11 cellular contexts compared by ENCODE assay signal in genomic region chr19:19113040-19113541, GRCh38. TPM values are rescaled to one million over a fixed set of nuclear protein-coding genes. Genes with fewer than 3 reads are reported as not detected.
DNase-seq lines count a peak whose midpoint lies in the region; ATAC-seq, FAIRE-seq and TF ChIP-seq lines count a peak whose summit lies in the region.
"Had no signal": no experiment of that assay in that cellular context is flagged by ENCODE, and none has a peak within 500 bp of the region (broad histone marks: within the 10 kb centered on the region; RNA-seq: fewer than 3 reads in every experiment).

No MANE protein-coding gene starts in this region.

- TF ChIP-seq CTCF in epithelial cell of proximal tubule (conservative IDR thresholded peaks at IDR 0.05; ENCODE audit: low read depth, low read length), result peak; percentile 36

- H3K4me3 ChIP-seq in epithelial cell of proximal tubule (ENCODE audit: low read depth, low read length), result no peak overlapping the region

- H3K9me3 Mint-ChIP-seq in activated CD4-positive, alpha-beta T cell treated with anti-CD3 and anti-CD28 coated beads for 36 hours (ENCODE audit: low read depth), result no peaks in the 10 kb centered on the region
- H3K9me3 Mint-ChIP-seq in activated CD4-positive, alpha-beta T cell treated with anti-CD3 and anti-CD28 coated beads, Interleukin-2, amount 10 ng/mL, durations not matched to agents 24 days and 14 days, result no peaks in the 10 kb centered on the region

- intact Hi-C loops in activated CD4-positive, alpha-beta T cell treated with anti-CD3 and anti-CD28 coated beads for 36 hours (cut with DNase I, micrococcal nuclease), result loop anchor here in 1 of 2 experiments (5.0 kb wide), 1 partner anchor 61 kb away; no protein-coding TSS in a partner anchor
- intact Hi-C loops in activated CD4-positive, alpha-beta T cell treated with anti-CD3 and anti-CD28 coated beads, Interleukin-2, amount 10 ng/mL, durations not matched to agents 24 days and 14 days (cut with micrococcal nuclease), result no loop called here

- no peak for FAIRE-seq in GM19239 (lab: Jason Lieb, UNC)
- FAIRE-seq: endometrium had no signal

- peak overlapping the region; percentile 44 for H3K27ac ChIP-seq in temporal lobe (ENCODE audit: low read depth, low read length)
- H3K27ac ChIP-seq: parathyroid adenoma had no signal

- peak; percentile 21 for DNase-seq in activated CD4-positive, alpha-beta T cell treated with anti-CD3 and anti-CD28 coated beads for 36 hours
- no peak for DNase-seq in activated CD4-positive, alpha-beta T cell treated with anti-CD3 and anti-CD28 coated beads, Interleukin-2, amount 10 ng/mL, durations not matched to agents 24 days and 14 days
- DNase-seq in OCI-M1 (lab: John Stamatoyannopoulos, UW) (peak; percentile 39), epithelial cell of proximal tubule (ENCODE audit: low read depth) (no peak), GM19239 (ENCODE audit: insufficient read length, low spot score) (no peak), NCI-H2107 treated with DMSO at 0.1 percent for 48 hours (lab: John Stamatoyannopoulos, UW; ENCODE audit: unreplicated experiment) (no peak)
- DNase-seq: activated CD4-positive, alpha-beta T cell treated with anti-CD3 and anti-CD28 coated beads for 4 hours had no signal

- H3K4me1 Mint-ChIP-seq in activated CD4-positive, alpha-beta T cell treated with anti-CD3 and anti-CD28 coated beads for 36 hours, result peaks cover 2% of the 10 kb centered on the region
- H3K4me1 Mint-ChIP-seq in activated CD4-positive, alpha-beta T cell treated with anti-CD3 and anti-CD28 coated beads, Interleukin-2, amount 10 ng/mL, durations not matched to agents 24 days and 14 days, result no peaks in the 10 kb centered on the region

- peak; percentile 43 for ATAC-seq in activated CD4-positive, alpha-beta T cell treated with anti-CD3 and anti-CD28 coated beads for 36 hours
- no peak for ATAC-seq in GM18858 (IDR thresholded peaks at IDR 0.05; ENCODE audit: unreplicated experiment)

- no peaks in the 10 kb centered on the region for H3K27me3 Mint-ChIP-seq in activated CD4-positive, alpha-beta T cell treated with anti-CD3 and anti-CD28 coated beads for 36 hours
- H3K27me3 Mint-ChIP-seq in activated CD4-positive, alpha-beta T cell treated with anti-CD3 and anti-CD28 coated beads, Interleukin-2, amount 10 ng/mL, durations not matched to agents 24 days and 14 days, result peaks cover 2% of the 10 kb centered on the region

- POLR2A ChIA-PET in activated CD4-positive, alpha-beta T cell treated with anti-CD3 and anti-CD28 coated beads for 36 hours (lab: Charles Lee), result no interaction called here

- no peaks in the 10 kb centered on the region for H3K36me3 Mint-ChIP-seq in activated CD4-positive, alpha-beta T cell treated with anti-CD3 and anti-CD28 coated beads for 36 hours (ENCODE audit: low read depth)
- H3K36me3 Mint-ChIP-seq in activated CD4-positive, alpha-beta T cell treated with anti-CD3 and anti-CD28 coated beads, Interleukin-2, amount 10 ng/mL, durations not matched to agents 24 days and 14 days (ENCODE audit: low read depth), result no peaks in the 10 kb centered on the region

- CTCF ChIA-PET in activated CD4-positive, alpha-beta T cell treated with anti-CD3 and anti-CD28 coated beads for 36 hours (lab: Charles Lee), result no interaction called here

- no peak overlapping the region for H3K27ac Mint-ChIP-seq in activated CD4-positive, alpha-beta T cell treated with anti-CD3 and anti-CD28 coated beads for 36 hours
- no peak overlapping the region for H3K27ac Mint-ChIP-seq in activated CD4-positive, alpha-beta T cell treated with anti-CD3 and anti-CD28 coated beads, Interleukin-2, amount 10 ng/mL, durations not matched to agents 24 days and 14 days

- no peak overlapping the region for H3K4me3 Mint-ChIP-seq in activated CD4-positive, alpha-beta T cell treated with anti-CD3 and anti-CD28 coated beads for 36 hours
- H3K4me3 Mint-ChIP-seq in activated CD4-positive, alpha-beta T cell treated with anti-CD3 and anti-CD28 coated beads, Interleukin-2, amount 10 ng/mL, durations not matched to agents 24 days and 14 days, result no peak overlapping the region

RNA-seq across cellular contexts. Expression of gene TMEM161A, which starts 25.2 kb away (rescaled TPM):
- total RNA-seq in activated CD4-positive, alpha-beta T cell treated with anti-CD3 and anti-CD28 coated beads for 36 hours, result 10 to 100 TPM; 26.8 to 31.9 TPM
- 40.7 and 44.1 TPM in 2 replicates for total RNA-seq in activated CD4-positive, alpha-beta T cell treated with anti-CD3 and anti-CD28 coated beads, Interleukin-2, amount 10 ng/mL, durations not matched to agents 24 days and 14 days
- 32.6 TPM in 2 replicates for total RNA-seq in epithelial cell of proximal tubule
- total RNA-seq in temporal lobe, result 4.7 TPM

RNA-seq across cellular contexts. Expression of gene SLC25A42, which starts 49.3 kb away (rescaled TPM):
- 10 to 100 TPM; 10.4 to 10.6 TPM for total RNA-seq in activated CD4-positive, alpha-beta T cell treated with anti-CD3 and anti-CD28 coated beads for 36 hours
- 8.0 and 8.1 TPM in 2 replicates for total RNA-seq in activated CD4-positive, alpha-beta T cell treated with anti-CD3 and anti-CD28 coated beads, Interleukin-2, amount 10 ng/mL, durations not matched to agents 24 days and 14 days
- total RNA-seq in epithelial cell of proximal tubule, result 2.2 and 2.9 TPM in 2 replicates
- 7.4 TPM for total RNA-seq in temporal lobe

RNA-seq across cellular contexts. Expression of gene MEF2B, which starts 57.0 kb away (rescaled TPM):
- total RNA-seq in activated CD4-positive, alpha-beta T cell treated with anti-CD3 and anti-CD28 coated beads for 36 hours, result 1 to 10 TPM; 1.9 to 2.1 TPM
- total RNA-seq in activated CD4-positive, alpha-beta T cell treated with anti-CD3 and anti-CD28 coated beads, Interleukin-2, amount 10 ng/mL, durations not matched to agents 24 days and 14 days, result 2.9 and 3.0 TPM in 2 replicates
- total RNA-seq in epithelial cell of proximal tubule (not detected in 2 replicates), temporal lobe (not detected)

Comparison
In these comparisons a context has a peak if more than half of its experiments do, and no peak if none do; other contexts are left out.
1. DNase-seq: peak in activated CD4-positive, alpha-beta T cell treated with anti-CD3 and anti-CD28 coated beads for 36 hours (single experiment) and OCI-M1 (single experiment); none in activated CD4-positive, alpha-beta T cell treated with anti-CD3 and anti-CD28 coated beads, Interleukin-2, amount 10 ng/mL, durations not matched to agents 24 days and 14 days (single experiment), epithelial cell of proximal tubule (single experiment), GM19239 (single experiment) and NCI-H2107 treated with DMSO at 0.1 percent for 48 hours (single experiment).